In the genomic region with DNA sequence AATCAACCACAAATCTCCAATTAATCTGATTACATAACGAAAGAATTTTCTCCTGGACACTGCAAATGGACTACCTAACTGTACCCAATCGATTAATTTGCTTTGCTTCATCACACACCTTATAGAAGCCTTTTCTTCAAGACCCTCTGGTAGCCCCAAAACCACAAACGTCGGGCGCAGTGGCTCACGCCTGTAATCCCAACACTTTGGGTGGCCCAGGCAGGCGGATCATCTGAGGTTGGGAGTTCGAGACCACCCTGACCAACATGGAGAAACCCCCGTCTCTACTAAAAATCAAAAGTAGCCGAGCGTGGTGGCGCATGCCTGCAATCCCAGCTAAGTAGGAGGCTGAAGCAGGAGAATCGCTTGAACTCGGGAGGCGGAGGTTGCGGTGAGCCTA, we compare ENCODE assay signal across 18 cellular contexts. TPM values are rescaled to one million over a fixed set of nuclear protein-coding genes. Genes with fewer than 3 reads are reported as not detected.
A peak's percentile ranks its signal among the peaks of the same experiment; 100 is the strongest.
DNase-seq lines count a peak whose midpoint lies in the region; ATAC-seq and TF ChIP-seq lines count a peak whose summit lies in the region.
"Had no signal": no experiment of that assay in that cellular context is flagged by ENCODE, and none has a peak within 500 bp of the region (broad histone marks: within the 10 kb centered on the region; RNA-seq: fewer than 3 reads in every experiment).

No MANE protein-coding gene starts in this region.

- CTCF ChIA-PET in Panc1 (lab: Charles Lee) = no interaction called here

- no peaks in the 10 kb centered on the region for H3K79me2 ChIP-seq in smooth muscle cell (ENCODE audit: low read depth)

- H3K27me3 ChIP-seq in H7 (ENCODE audit: control insufficient read depth, insufficient read depth, low read length) (no peaks in the 10 kb centered on the region), Panc1 (ENCODE audit: control insufficient read depth, insufficient read depth, low read length) (no peaks in the 10 kb centered on the region), smooth muscle cell (ENCODE audit: low read depth) (no peaks in the 10 kb centered on the region), gastrocnemius medialis (peaks cover 0 to 7% (median 0%) of the 10 kb centered on the region in 3 donors), tibial artery (peaks cover 0 to 9% of the 10 kb centered on the region in 2 donors)

- TF ChIP-seq CTCF in Panc1 (IDR thresholded peaks at IDR 0.05) = no peak
- TF ChIP-seq CTCF in smooth muscle cell (IDR thresholded peaks at IDR 0.05; ENCODE audit: borderline replicate concordance, insufficient read depth, poor library complexity, severe bottlenecking) = no peak
- no peak for TF ChIP-seq CTCF in gastrocnemius medialis (IDR thresholded peaks at IDR 0.05 in 4 of 5, conservative IDR thresholded peaks at IDR 0.05 in 1 of 5)
- TF ChIP-seq CTCF in tibial artery (IDR thresholded peaks at IDR 0.05) = no peak

- WGBS in smooth muscle cell (ENCODE audit: low lambda C conversion rate) = 93% methylated on average over 16 of the region's 16 CpGs

- in situ Hi-C loops in Panc1 (cut with HindIII; ENCODE audit: low pct_unique_long_range_greater_than_20kb, low sequenced_read_pairs) = no loop called here
- in situ Hi-C loops in gastrocnemius medialis (cut with MboI; ENCODE audit: low sequenced_read_pairs in 4 of 4) = no loop called here

- H3F3A ChIP-seq in smooth muscle cell (ENCODE audit: low read depth) = no peaks in the 10 kb centered on the region

- H3K27ac ChIP-seq in Panc1 (ENCODE audit: low read length) (no peak overlapping the region), smooth muscle cell (ENCODE audit: low read depth) (no peak overlapping the region), gastrocnemius medialis (no peak overlapping the region), tibial artery (no peak overlapping the region)

- H3K9me3 ChIP-seq in Panc1 (ENCODE audit: control insufficient read depth, insufficient read depth, low read depth, low read length) = no peaks in the 10 kb centered on the region
- H3K9me3 ChIP-seq in iPS-18c (ENCODE audit: control insufficient read depth, insufficient read depth, low read length) = peaks cover 4% of the 10 kb centered on the region
- no peaks in the 10 kb centered on the region for H3K9me3 ChIP-seq in smooth muscle cell (replicated peaks; ENCODE audit: low read depth)
- no peaks in the 10 kb centered on the region for H3K9me3 ChIP-seq in gastrocnemius medialis
- peaks cover 0 to 13% (median 0%) of the 10 kb centered on the region in 3 donors for H3K9me3 ChIP-seq in tibial artery

- no peak for DNase-seq in H7
- no peak for DNase-seq in Panc1 (ENCODE audit: low read depth, low spot score)
- DNase-seq in smooth muscle cell (lab: John Stamatoyannopoulos, UW; ENCODE audit: unreplicated experiment) = no peak
- no peak for DNase-seq in gastrocnemius medialis
- no peak for DNase-seq in tibial artery
- no peak for DNase-seq in GDM1 (lab: John Stamatoyannopoulos, UW)
- DNase-seq: activated CD8-positive, alpha-beta memory T cell treated with anti-CD3 and anti-CD28 coated beads for 24 hours; activated naive CD4-positive, alpha-beta T cell treated with Interleukin-2 at 50 U/mL for 16 hours; activated T-cell treated with anti-CD3 and anti-CD28 coated beads, Interleukin-2, amount 50 U/mL, for 4 hours; CD4-positive, alpha-beta T cell; KBM-7; left colon; NCI-H146; NCI-H510A treated with DMSO at 0.1 percent for 48 hours; stimulated activated CD4-positive, alpha-beta T cell treated with anti-CD3 and anti-CD28 coated beads, Interleukin-12 subunit alpha, Interleukin-12 subunit beta, amount 100 ng/mL, for 4 hours; stimulated activated CD4-positive, alpha-beta T cell treated with anti-CD3 and anti-CD28 coated beads, Interleukin-4, amount 100 ng/mL, for 24 hours; stimulated activated naive B cell treated with anti-CD40 and anti-IgM and Interleukin-4, amounts not matched to agents 10 μg/mL and 1 μg/mL and 100 μg/mL, for 72 hours had no signal

- no peak overlapping the region for H2AFZ ChIP-seq in smooth muscle cell (ENCODE audit: low read depth)

- no TSS peak for BruUV-seq in Panc1 (replicated peaks; lab: Mats Ljungman, UMichigan)

- H3K36me3 ChIP-seq in H7 (replicated peaks; ENCODE audit: control insufficient read depth, insufficient read depth, low read length) (peaks cover 3% of the 10 kb centered on the region), Panc1 (ENCODE audit: control insufficient read depth, insufficient read depth, low read length) (no peaks in the 10 kb centered on the region), smooth muscle cell (ENCODE audit: low read depth) (no peaks in the 10 kb centered on the region), gastrocnemius medialis (no peaks in the 10 kb centered on the region), tibial artery (no peaks in the 10 kb centered on the region)

- H4K20me1 ChIP-seq in smooth muscle cell (ENCODE audit: low read depth) = no peaks in the 10 kb centered on the region

- no peaks in the 10 kb centered on the region for H3K4me1 ChIP-seq in Panc1 (ENCODE audit: control insufficient read depth, insufficient read depth, low read length)
- H3K4me1 ChIP-seq in smooth muscle cell (ENCODE audit: low read depth) = no peaks in the 10 kb centered on the region
- no peaks in the 10 kb centered on the region for H3K4me1 ChIP-seq in gastrocnemius medialis
- H3K4me1 ChIP-seq in tibial artery = no peaks in the 10 kb centered on the region

- POLR2A ChIA-PET in Panc1 (lab: Charles Lee) = interaction anchor here (1.2 kb wide), 1 partner anchor 12 kb away, joined by 4 read pairs; no protein-coding TSS in a partner anchor

- no peak for ATAC-seq in Panc1
- no peak for ATAC-seq in gastrocnemius medialis
- ATAC-seq: left colon had no signal

- peak overlapping the region; percentile 91 for H3K4me2 ChIP-seq in smooth muscle cell

- TF ChIP-seq POLR2A in gastrocnemius medialis (IDR thresholded peaks at IDR 0.05) = no peak

- intact Hi-C loops in Panc1 (cut with micrococcal nuclease; ENCODE audit: unreplicated experiment) (loop anchor here (10.0 kb wide), 1 partner anchor 258 kb away; no protein-coding TSS in a partner anchor), gastrocnemius medialis (cut with DNase I; ENCODE audit: low total_unique reads) (no loop called here), tibial artery (cut with DNase I; ENCODE audit: low total_unique reads) (no loop called here)

- no peak overlapping the region for H3K9ac ChIP-seq in smooth muscle cell (ENCODE audit: low read depth)

- peak overlapping the region; percentile 86 for H3K4me3 ChIP-seq in H7 (ENCODE audit: insufficient read depth, low read depth, low read length)
- peak overlapping the region; percentile 77 to 85 for H3K4me3 ChIP-seq in Panc1 (ENCODE audit: low read depth in 2 of 2, low read length in 2 of 2)
- H3K4me3 ChIP-seq in iPS-18c (ENCODE audit: insufficient read depth, low read depth, low read length) = peak overlapping the region; percentile 88
- H3K4me3 ChIP-seq in smooth muscle cell = peak overlapping the region; percentile 74
- no peak overlapping the region for H3K4me3 ChIP-seq in gastrocnemius medialis
- no peak overlapping the region for H3K4me3 ChIP-seq in tibial artery

RNA-seq across cellular contexts. Expression of a gene that starts 42.9 kb away (rescaled TPM):
- total RNA-seq in H7 (2014; rRNA removed; shearing (Covaris generic)) = 4.8 and 5.4 TPM in 2 replicates
- total RNA-seq in Panc1 (2021; ENCODE audit: unreplicated experiment) (8.3 TPM), smooth muscle cell (7.8 and 9.8 TPM in 2 replicates), gastrocnemius medialis (10 to 100 TPM in 1 of 4 donors, 1 to 10 TPM in 3; 3.4 to 11.1 (median 7.4) TPM)
- 2.0 TPM for polyA plus RNA-seq in Panc1 (2012; ENCODE audit: insufficient read length)
- 9.2 and 10.4 TPM in 2 replicates for polyA plus RNA-seq in smooth muscle cell

Comparison
In these comparisons a context has a peak if more than half of its experiments do, and no peak if none do; other contexts are left out.
1. H3K4me3 ChIP-seq: peak in H7 (single experiment), Panc1 (2 of 2), iPS-18c (single experiment) and smooth muscle cell (single experiment); none in gastrocnemius medialis (0 of 4) and tibial artery (0 of 2).